8 cellular contexts compared by ENCODE assay signal in the genomic region with DNA sequence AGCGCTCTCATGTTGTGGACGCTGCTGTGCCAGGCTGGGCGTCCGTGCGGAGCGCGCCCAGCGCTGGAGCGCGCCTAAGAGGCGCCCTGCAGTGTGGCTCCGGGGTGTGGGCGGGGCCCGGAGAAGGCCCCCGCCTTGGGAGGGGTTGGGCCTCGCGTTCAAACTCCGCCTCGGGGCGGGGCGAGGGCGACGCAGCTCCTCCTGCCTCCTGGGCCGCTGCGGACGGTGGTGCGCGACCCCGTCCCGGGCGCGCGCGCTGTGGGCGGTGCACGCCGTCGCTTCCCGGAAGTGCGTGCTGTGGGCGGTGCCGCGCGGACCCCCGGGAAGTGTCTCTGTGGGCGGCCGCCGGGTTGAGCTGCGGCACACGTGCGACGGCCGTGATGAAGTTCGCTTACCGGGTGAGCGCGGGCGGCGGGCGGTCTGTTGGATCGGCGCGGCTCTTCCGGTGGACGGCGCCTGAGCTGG. TPM values are rescaled to one million over a fixed set of nuclear protein-coding genes. Genes with fewer than 3 reads are reported as not detected.
DNase-seq lines count a peak whose midpoint lies in the region; ATAC-seq and TF ChIP-seq lines count a peak whose summit lies in the region.
"Not testable (repeated sequence)": the region's sequence is repeated elsewhere in the genome, so short reads cannot be mapped to it uniquely, and the experiment has no call there.

A gene (plus strand): TSS at position 363 of the 465 bp plus-strand sequence. CDS start 18 bp downstream, at position 381.

- not testable (repeated sequence) for H3K9me3 Mint-ChIP-seq in naive thymus-derived CD8-positive, alpha-beta T cell

- H3K4me3 ChIP-seq in fibroblast of lung (replicated peaks in 1 of 4; ENCODE audit: control extremely low read depth in 1 of 4, insufficient read depth in 1 of 4, low read depth in 3 of 4, low read length in 4 of 4) (peak within 1 kb of the TSS in 1 of 4 experiments; percentile 41), thymus (ENCODE audit: low read length) (peak within 1 kb of the TSS; percentile 30)

- not testable (repeated sequence) for H3K27ac Mint-ChIP-seq in naive thymus-derived CD8-positive, alpha-beta T cell

- H3K27ac ChIP-seq in fibroblast of lung (ENCODE audit: insufficient read depth, low read length); thymus (ENCODE audit: low read depth): not testable (repeated sequence)

- H4K20me1 ChIP-seq in fibroblast of lung (ENCODE audit: control insufficient read depth, extremely low read depth, insufficient read depth, low read length): not testable (repeated sequence)

- not testable (repeated sequence) for H3K36me3 ChIP-seq in fibroblast of lung (ENCODE audit: control insufficient read depth, insufficient read depth, low read length); thymus (ENCODE audit: control insufficient read depth, insufficient read depth)

- in situ Hi-C loops in SK-MEL-5 (cut with HindIII; ENCODE audit: low pct_unique_long_range_greater_than_20kb, low sequenced_read_pairs): not testable (repeated sequence)

- not testable (repeated sequence) for H3K36me3 Mint-ChIP-seq in naive thymus-derived CD8-positive, alpha-beta T cell

- ATAC-seq in GM21526 (IDR thresholded peaks at IDR 0.05; ENCODE audit: low FRiP score, unreplicated experiment) (peak; percentile 87), HG03139 (IDR thresholded peaks at IDR 0.05; ENCODE audit: unreplicated experiment) (peak; percentile 92)
- ATAC-seq in naive thymus-derived CD8-positive, alpha-beta T cell: peak; percentile 93 to 94

- not testable (repeated sequence) for H3K4me1 ChIP-seq in fibroblast of lung (ENCODE audit: control insufficient read depth, extremely low read depth, insufficient read depth, low read length); thymus (ENCODE audit: control insufficient read depth, insufficient read depth, low read length)

- H3K79me2 ChIP-seq in fibroblast of lung (ENCODE audit: control insufficient read depth, insufficient read depth, low read length): not testable (repeated sequence)

- POLR2A ChIA-PET in naive thymus-derived CD8-positive, alpha-beta T cell (lab: Charles Lee): not testable (repeated sequence)

- H3K4me2 ChIP-seq in fibroblast of lung (ENCODE audit: extremely low read depth, insufficient read depth, low read length): not testable (repeated sequence)

- not testable (repeated sequence) for H2AFZ ChIP-seq in fibroblast of lung (ENCODE audit: low read length)

- not testable (repeated sequence) for H3K27me3 ChIP-seq in fibroblast of lung (ENCODE audit: control insufficient read depth, insufficient read depth, low read length); thymus (ENCODE audit: control insufficient read depth, insufficient read depth)

- H3K4me3 Mint-ChIP-seq in naive thymus-derived CD8-positive, alpha-beta T cell: peak within 1 kb of the TSS in 8 of 10 donors; percentile 34 to 72 (median 53)

- DNase-seq in GF-D8 (lab: John Stamatoyannopoulos, UW) (peak; percentile 27), fibroblast of lung (ENCODE audit: low read depth in 2 of 2) (peak; percentile 17 to 47)
- not testable (repeated sequence) for DNase-seq in SK-MEL-5 (ENCODE audit: low read depth, low spot score)
- DNase-seq in activated gamma-delta T cell treated with anti-CD3 and anti-CD28 coated beads, Interleukin-2, amount 50 U/mL, for 16 hours (ENCODE audit: low read depth): peak; percentile 49
- DNase-seq in naive thymus-derived CD8-positive, alpha-beta T cell: peak in 8 of 10 donors; percentile 41 to 75 (median 50)

- under 1% methylated on average over 37 of the region's 66 CpGs for WGBS in thymus

- H3K27me3 Mint-ChIP-seq in naive thymus-derived CD8-positive, alpha-beta T cell: not testable (repeated sequence)

- not testable (repeated sequence) for H3K9ac ChIP-seq in fibroblast of lung (ENCODE audit: insufficient read depth, low read length)

- H3K4me1 Mint-ChIP-seq in naive thymus-derived CD8-positive, alpha-beta T cell: not testable (repeated sequence)

- TF ChIP-seq CTCF in fibroblast of lung (conservative IDR thresholded peaks at IDR 0.05 in 1 of 2, IDR thresholded peaks at IDR 0.05 in 1 of 2; ENCODE audit: low read depth in 1 of 2, low read length in 2 of 2): not testable (repeated sequence)

- H3K9me3 ChIP-seq in fibroblast of lung (ENCODE audit: control insufficient read depth, insufficient read depth, low read depth, low read length); thymus (ENCODE audit: control insufficient read depth): not testable (repeated sequence)

RNA-seq across cellular contexts. Expression of the gene that starts here (rescaled TPM):
- 28.2 and 34.0 TPM in 2 replicates for total RNA-seq in SK-MEL-5 (2014; rRNA removed; shearing (Covaris generic))
- polyA plus RNA-seq in SK-MEL-5 (2015; cell fraction: cytosol; rRNA removed): 23.7 and 32.5 TPM in 2 replicates
- polyA plus RNA-seq in SK-MEL-5 (2015; cell fraction: nucleus; rRNA removed): 40.2 and 45.2 TPM in 2 replicates
- 3.8 and 37.0 TPM in 2 replicates for total RNA-seq in fibroblast of lung
- polyA plus RNA-seq in fibroblast of lung (1.9 and 5.1 TPM in 2 replicates), thymus (12.7 TPM)
- 4.0 and 5.7 TPM in 2 replicates for polyA plus RNA-seq in fibroblast of lung (2012)
- 30.2 TPM in 1 of 2 replicates, not detected in the other for polyA minus RNA-seq in fibroblast of lung (ENCODE audit: low replicate concordance)
- 10 to 100 TPM in 1 of 2 experiments, 1 to 10 TPM in 1; 9.0 to 12.4 TPM for total RNA-seq in naive thymus-derived CD8-positive, alpha-beta T cell
- polyA plus RNA-seq in naive thymus-derived CD8-positive, alpha-beta T cell: 10 to 100 TPM in 1 of 3 donors, 1 to 10 TPM in 2; 6.2 to 12.6 (median 6.3) TPM
